ENCODE assay signal across 20 cellular contexts in genomic region chr14:86404425-86404824, GRCh38.
"Had no signal": no experiment of that assay in that cellular context is flagged by ENCODE, and none has a peak within 500 bp of the region (broad histone marks: within the 10 kb centered on the region; RNA-seq: fewer than 3 reads in every experiment).

No MANE protein-coding gene starts in this region.

- H3K27ac Mint-ChIP-seq: activated naive CD4-positive, alpha-beta T cell treated with anti-CD3 and anti-CD28 coated beads for 36 hours; brain; endodermal cell; stimulated activated naive CD8-positive, alpha-beta T cell treated with anti-CD3 and anti-CD28 coated beads, Interleukin-15, Interleukin-2, amounts not matched to agents 100 ng/mL and 50 ng/mL, for 24 hours had no signal

- H3K4me1 ChIP-seq: colonic mucosa, right atrium auricular region, tibial nerve, uterus had no signal

- H3K36me3 ChIP-seq: colonic mucosa, right atrium auricular region, tibial nerve, uterus had no signal

- H3K4me3 ChIP-seq: colonic mucosa, right atrium auricular region, tibial nerve, uterus had no signal

- H3K4me3 Mint-ChIP-seq: activated naive CD4-positive, alpha-beta T cell treated with anti-CD3 and anti-CD28 coated beads for 36 hours; activated T-cell treated with anti-CD3 and anti-CD28 coated beads, Interleukin-2, amount 50 U/mL, for 4 hours; brain; endodermal cell; stimulated activated naive CD8-positive, alpha-beta T cell treated with anti-CD3 and anti-CD28 coated beads, Interleukin-15, Interleukin-2, amounts not matched to agents 100 ng/mL and 50 ng/mL, for 24 hours had no signal

- H3K4me1 Mint-ChIP-seq: brain had no signal

- H3K27me3 Mint-ChIP-seq: brain; stimulated activated naive CD8-positive, alpha-beta T cell treated with anti-CD3 and anti-CD28 coated beads, Interleukin-15, Interleukin-2, amounts not matched to agents 100 ng/mL and 50 ng/mL, for 24 hours had no signal

- ATAC-seq: activated T-cell treated with anti-CD3 and anti-CD28 coated beads, Interleukin-2, amount 50 U/mL, for 4 hours; left ventricle myocardium superior had no signal

- H3K36me3 Mint-ChIP-seq: brain had no signal

- H3K27me3 ChIP-seq: colonic mucosa, right atrium auricular region, tibial nerve, uterus had no signal

- H3K9me3 ChIP-seq: colonic mucosa, right atrium auricular region, uterus had no signal

- DNase-seq: activated CD4-positive, alpha-beta T cell treated with anti-CD3 and anti-CD28 coated beads, Interleukin-2, amount 50 U/mL, for 1 hour; activated CD4-positive, CD25-positive, alpha-beta regulatory T cell treated with anti-CD3 and anti-CD28 coated beads, Interleukin-2, amount 50 U/mL, for 72 hours; activated CD8-positive, alpha-beta memory T cell treated with anti-CD3 and anti-CD28 coated beads, Interleukin-2, amount 50 U/mL, for 4 hours; activated naive CD4-positive, alpha-beta T cell treated with anti-CD3 and anti-CD28 coated beads for 36 hours; activated T-cell treated with anti-CD3 and anti-CD28 coated beads, Interleukin-2, amount 50 U/mL, for 4 hours; anterior cingulate cortex; central memory CD4-positive, alpha-beta T cell; colonic mucosa; endodermal cell; foreskin melanocyte; head of caudate nucleus; kidney; left ventricle myocardium superior; occipital lobe; stimulated activated CD4-positive, alpha-beta T cell treated with anti-CD3 and anti-CD28 coated beads, Interleukin-2, amount 100 ng/mL, for 24 hours; uterus had no signal
